Comparison of ENCODE assay signal across 10 cellular contexts in genomic region chr2:175414872-175415487, GRCh38.
A peak's percentile ranks its signal among the peaks of the same experiment; 100 is the strongest.
DNase-seq lines count a peak whose midpoint lies in the region; ATAC-seq, FAIRE-seq and TF ChIP-seq lines count a peak whose summit lies in the region.
"Had no signal": no experiment of that assay in that cellular context is flagged by ENCODE, and none has a peak within 500 bp of the region (broad histone marks: within the 10 kb centered on the region; RNA-seq: fewer than 3 reads in every experiment).

No MANE protein-coding gene starts in this region.

- no peaks in the 10 kb centered on the region for H3K9me3 Mint-ChIP-seq in activated CD4-positive, alpha-beta T cell treated with anti-CD3 and anti-CD28 coated beads for 36 hours (ENCODE audit: low read depth)
- H3K9me3 Mint-ChIP-seq: activated naive CD8-positive, alpha-beta T cell treated with anti-CD3 and anti-CD28 coated beads, Interleukin-2, amount 10 ng/mL, durations not matched to agents 7 days and 5 days had no signal

- ATAC-seq in activated CD4-positive, alpha-beta T cell treated with anti-CD3 and anti-CD28 coated beads for 36 hours = no peak

- intact Hi-C loops in activated CD4-positive, alpha-beta T cell treated with anti-CD3 and anti-CD28 coated beads for 36 hours (cut with DNase I, micrococcal nuclease) = loop anchor here in 1 of 2 experiments (5.0 kb wide), 1 partner anchor 672 kb away; no protein-coding TSS in a partner anchor
- intact Hi-C loops in posterior vena cava (cut with DNase I) = no loop called here

- no peak overlapping the region for H3K27ac Mint-ChIP-seq in activated CD4-positive, alpha-beta T cell treated with anti-CD3 and anti-CD28 coated beads for 36 hours
- H3K27ac Mint-ChIP-seq: activated naive CD8-positive, alpha-beta T cell treated with anti-CD3 and anti-CD28 coated beads, Interleukin-2, amount 10 ng/mL, durations not matched to agents 7 days and 5 days had no signal

- CTCF ChIA-PET in activated CD4-positive, alpha-beta T cell treated with anti-CD3 and anti-CD28 coated beads for 36 hours (lab: Charles Lee) = interaction anchor here (0.6 to 1.2 kb wide), 5 partner anchors 12 to 203 kb away, joined by 3 to 4 read pairs (median 3); no protein-coding TSS in a partner anchor

- peaks cover 8% of the 10 kb centered on the region for H3K27me3 Mint-ChIP-seq in activated CD4-positive, alpha-beta T cell treated with anti-CD3 and anti-CD28 coated beads for 36 hours

- POLR2A ChIA-PET in activated CD4-positive, alpha-beta T cell treated with anti-CD3 and anti-CD28 coated beads for 36 hours (lab: Charles Lee) = no interaction called here

- peak; percentile 72 for TF ChIP-seq CTCF in epithelial cell of esophagus (IDR thresholded peaks at IDR 0.05; ENCODE audit: insufficient read depth, low read depth, low read length, missing control alignments)

- FAIRE-seq in HTR-8/SVneo (lab: Jason Lieb, UNC) = peak; percentile 46
- FAIRE-seq: G401.6 had no signal

- H3K4me3 ChIP-seq in epithelial cell of esophagus (ENCODE audit: low read length) = no peak overlapping the region

- peak; percentile 35 for DNase-seq in activated CD4-positive, alpha-beta T cell treated with anti-CD3 and anti-CD28 coated beads for 36 hours
- DNase-seq in activated CD4-positive, alpha-beta T cell treated with anti-CD3 and anti-CD28 coated beads, Interleukin-2, amount 50 U/mL, for 4 hours = no peak
- DNase-seq in HTR-8/SVneo (ENCODE audit: insufficient read length, low spot score) (peak; percentile 35), RKO (ENCODE audit: low spot score) (peak; percentile 76), epithelial cell of esophagus (ENCODE audit: low read depth) (peak; percentile 68), mucosa of gallbladder (ENCODE audit: low spot score) (peak; percentile 42), posterior vena cava (ENCODE audit: low spot score) (no peak), NCI-H2196 (lab: John Stamatoyannopoulos, UW; ENCODE audit: unreplicated experiment) (no peak)
- DNase-seq: activated naive CD8-positive, alpha-beta T cell treated with anti-CD3 and anti-CD28 coated beads, Interleukin-2, amount 10 ng/mL, durations not matched to agents 7 days and 5 days had no signal

- no peaks in the 10 kb centered on the region for H3K4me1 Mint-ChIP-seq in activated CD4-positive, alpha-beta T cell treated with anti-CD3 and anti-CD28 coated beads for 36 hours
- H3K4me1 Mint-ChIP-seq: activated naive CD8-positive, alpha-beta T cell treated with anti-CD3 and anti-CD28 coated beads, Interleukin-2, amount 10 ng/mL, durations not matched to agents 7 days and 5 days had no signal

- H3K36me3 Mint-ChIP-seq in activated CD4-positive, alpha-beta T cell treated with anti-CD3 and anti-CD28 coated beads for 36 hours (ENCODE audit: low read depth) = no peaks in the 10 kb centered on the region
- H3K36me3 Mint-ChIP-seq: activated naive CD8-positive, alpha-beta T cell treated with anti-CD3 and anti-CD28 coated beads, Interleukin-2, amount 10 ng/mL, durations not matched to agents 7 days and 5 days had no signal

- no peak overlapping the region for H3K4me3 Mint-ChIP-seq in activated CD4-positive, alpha-beta T cell treated with anti-CD3 and anti-CD28 coated beads for 36 hours
- H3K4me3 Mint-ChIP-seq: activated naive CD8-positive, alpha-beta T cell treated with anti-CD3 and anti-CD28 coated beads, Interleukin-2, amount 10 ng/mL, durations not matched to agents 7 days and 5 days had no signal

Comparison
In these comparisons a context has a peak if more than half of its experiments do, and no peak if none do; other contexts are left out.
1. DNase-seq: peak in activated CD4-positive, alpha-beta T cell treated with anti-CD3 and anti-CD28 coated beads for 36 hours (single experiment), HTR-8/SVneo (single experiment), RKO (single experiment), epithelial cell of esophagus (single experiment) and mucosa of gallbladder (single experiment); none in activated CD4-positive, alpha-beta T cell treated with anti-CD3 and anti-CD28 coated beads, Interleukin-2, amount 50 U/mL, for 4 hours (0 of 2), posterior vena cava (single experiment) and NCI-H2196 (single experiment).